In genomic region chr17:21042434-21043295, GRCh38 we compare ENCODE assay signal across 8 cellular contexts. TPM values are rescaled to one million over a fixed set of nuclear protein-coding genes. Genes with fewer than 3 reads are reported as not detected.
DNase-seq lines count a peak whose midpoint lies in the region; ATAC-seq and TF ChIP-seq lines count a peak whose summit lies in the region.

Gene USP22, minus strand, starts transcription at chr17:21043011. Its CDS starts 176 bp downstream, at chr17:21042835.

- TF ChIP-seq CTCF in lung (IDR thresholded peaks at IDR 0.05; ENCODE audit: control extremely low read depth, extremely low read depth) = no peak

- H3K27ac ChIP-seq in lung (ENCODE audit: low read depth in 1 of 2, low read length in 1 of 2) = peak within 1 kb of the TSS; percentile 99 to 100

- peak; percentile 47 for DNase-seq in HT1080 (ENCODE audit: low read depth)
- DNase-seq in T-helper 22 cell (ENCODE audit: low read depth) = peak; percentile 7
- DNase-seq in dermis microvascular lymphatic vessel endothelial cell (ENCODE audit: low read depth in 2 of 2) = peak in 1 of 2 donors; percentile 99
- DNase-seq in lung (ENCODE audit: low spot score) = no peak
- DNase-seq in foreskin melanocyte = no peak

- H3K36me3 ChIP-seq in lung (ENCODE audit: control insufficient read depth in 2 of 2, insufficient read depth in 2 of 2, low read length in 2 of 2) = no peaks in the 10 kb centered on the region

- H3K9me3 Mint-ChIP-seq in stimulated activated memory B cell treated with anti-CD40 and anti-IgM and Interleukin-4, amounts not matched to agents 10 μg/mL and 1 μg/mL and 100 μg/mL, for 72 hours = no peaks in the 10 kb centered on the region

- peak within 1 kb of the TSS; percentile 96 for H3K4me3 ChIP-seq in GM08714 (ENCODE audit: low read length)
- H3K4me3 ChIP-seq in lung = peak within 1 kb of the TSS; percentile 95

- H3K4me3 Mint-ChIP-seq in stimulated activated memory B cell treated with anti-CD40 and anti-IgM and Interleukin-4, amounts not matched to agents 10 μg/mL and 1 μg/mL and 100 μg/mL, for 72 hours = peak within 1 kb of the TSS; percentile 99

- WGBS in lung, 2 donors = 0 to 1% methylated on average over 39 to 86 of the region's 91 CpGs

- H3K27me3 ChIP-seq in lung (ENCODE audit: control insufficient read depth, insufficient read depth) = no peaks in the 10 kb centered on the region

- peaks cover 42% of the 10 kb centered on the region for H3K4me1 Mint-ChIP-seq in stimulated activated memory B cell treated with anti-CD40 and anti-IgM and Interleukin-4, amounts not matched to agents 10 μg/mL and 1 μg/mL and 100 μg/mL, for 72 hours

- H3K27me3 Mint-ChIP-seq in stimulated activated memory B cell treated with anti-CD40 and anti-IgM and Interleukin-4, amounts not matched to agents 10 μg/mL and 1 μg/mL and 100 μg/mL, for 72 hours = no peaks in the 10 kb centered on the region

- peaks cover 1% of the 10 kb centered on the region for H3K36me3 Mint-ChIP-seq in stimulated activated memory B cell treated with anti-CD40 and anti-IgM and Interleukin-4, amounts not matched to agents 10 μg/mL and 1 μg/mL and 100 μg/mL, for 72 hours

- ATAC-seq in GM21447 (IDR thresholded peaks at IDR 0.05; ENCODE audit: unreplicated experiment) = peak; percentile 50
- ATAC-seq in lung (ENCODE audit: insufficient read depth, low FRiP score) = peak; percentile 82
- peak; percentile 84 for ATAC-seq in stimulated activated memory B cell treated with anti-CD40 and anti-IgM and Interleukin-4, amounts not matched to agents 10 μg/mL and 1 μg/mL and 100 μg/mL, for 72 hours

- peaks cover 0 to 2% of the 10 kb centered on the region in 2 donors for H3K4me1 ChIP-seq in lung (ENCODE audit: control insufficient read depth in 2 of 2, insufficient read depth in 2 of 2, low read length in 2 of 2)

- no peaks in the 10 kb centered on the region for H3K9me3 ChIP-seq in lung (ENCODE audit: control insufficient read depth in 2 of 2, insufficient read depth in 1 of 2, low read length in 1 of 2)

- peak within 1 kb of the TSS; percentile 89 for H3K27ac Mint-ChIP-seq in stimulated activated memory B cell treated with anti-CD40 and anti-IgM and Interleukin-4, amounts not matched to agents 10 μg/mL and 1 μg/mL and 100 μg/mL, for 72 hours

RNA-seq across cellular contexts. Expression of gene USP22, which starts in this region (rescaled TPM):
- total RNA-seq in HT1080 (2014; rRNA removed; shearing (Covaris generic)) = 174 and 218 TPM in 2 replicates
- 116 and 136 TPM in 2 replicates for polyA plus RNA-seq in HT1080 (2015; cell fraction: cytosol; rRNA removed)
- 117 and 129 TPM in 2 replicates for polyA plus RNA-seq in HT1080 (2015; cell fraction: nucleus; rRNA removed)
- total RNA-seq in dermis microvascular lymphatic vessel endothelial cell (181 and 266 TPM in 2 replicates), lung (100 to 1,000 TPM; 169 to 180 TPM)
- polyA plus RNA-seq in lung = 10 to 100 TPM; 33.3 to 55.8 TPM

Comparison
In these comparisons a context has a peak if more than half of its experiments do, and no peak if none do; other contexts are left out.
1. DNase-seq: peak in HT1080 (single experiment) and T-helper 22 cell (single experiment); none in lung (single experiment) and foreskin melanocyte (single experiment).
2. Peak in every context shown above with its lines, with median percentiles within 50 percentile points of each other: ATAC-seq.